In genomic region chr3:47895241-47895640, GRCh38 we compare ENCODE assay signal across 1 cellular context.
TF ChIP-seq lines count a peak whose summit lies in the region.

No MANE protein-coding gene starts in this region.

TF ChIP-seq in HepG2, 621 proteins besides CTCF, POLR2A, EP300 and RAD21:
- TF ChIP-seq ZNF709 (CRISPR knock-in tag; IDR thresholded peaks at IDR 0.05) (peak; percentile 89; the same call in 1 of the 2 replicates), ATF7 (IDR thresholded peaks at IDR 0.05) (no peak), ATF7 (CRISPR knock-in tag; IDR thresholded peaks at IDR 0.05) (no peak)
